18 cellular contexts compared by ENCODE assay signal in genomic region chr12:120696599-120696998, GRCh38. TPM values are rescaled to one million over a fixed set of nuclear protein-coding genes. Genes with fewer than 3 reads are reported as not detected.
DNase-seq lines count a peak whose midpoint lies in the region; ATAC-seq, FAIRE-seq and TF ChIP-seq lines count a peak whose summit lies in the region.
"Had no signal": no experiment of that assay in that cellular context is flagged by ENCODE, and none has a peak within 500 bp of the region (broad histone marks: within the 10 kb centered on the region; RNA-seq: fewer than 3 reads in every experiment).

No MANE protein-coding gene starts in this region.

- H3K4me3 ChIP-seq in heart left ventricle (no peak overlapping the region), right cardiac atrium (ENCODE audit: low read length) (no peak overlapping the region), kidney (ENCODE audit: low read length in 2 of 2) (no peak overlapping the region), neutrophil (ENCODE audit: low read depth in 1 of 2, low read length in 1 of 2) (no peak overlapping the region)
- H3K4me3 ChIP-seq: BLaER1 had no signal

- DNase-seq in heart left ventricle (no peak), right cardiac atrium (no peak), kidney (no peak), type B pancreatic cell (ENCODE audit: extremely low spot score, unreplicated experiment) (no peak), NCI-H446 (lab: John Stamatoyannopoulos, UW) (no peak), epidermal melanocyte (ENCODE audit: insufficient read length, low spot score) (no peak)
- DNase-seq: GF-D8, GOT3, KBM-7, NCI-H1417 treated with DMSO at 0.1 percent for 48 hours, NCI-H1930, NCI-H2227 treated with DMSO at 0.1 percent for 48 hours, NCI-H524 treated with DMSO at 0.1 percent for 48 hours had no signal

- H3K9me3 ChIP-seq in heart left ventricle (no peaks in the 10 kb centered on the region), right cardiac atrium (ENCODE audit: control insufficient read depth, low read length) (no peaks in the 10 kb centered on the region), kidney (ENCODE audit: control insufficient read depth in 1 of 2, low read length in 2 of 2) (no peaks in the 10 kb centered on the region), neutrophil (no peaks in the 10 kb centered on the region)
- H3K9me3 ChIP-seq: BLaER1 had no signal

- TF ChIP-seq POLR2A in heart left ventricle (IDR thresholded peaks at IDR 0.05) = no peak

- peaks cover 0 to 88% (median 64%) of the 10 kb centered on the region in 9 donors for H3K36me3 ChIP-seq in heart left ventricle
- peaks cover 41 to 56% of the 10 kb centered on the region in 2 donors for H3K36me3 ChIP-seq in kidney (ENCODE audit: control insufficient read depth in 1 of 2, insufficient read depth in 2 of 2, low read length in 2 of 2)
- H3K36me3 ChIP-seq in neutrophil = no peaks in the 10 kb centered on the region

- peaks cover 10 to 87% (median 62%) of the 10 kb centered on the region in 12 donors for H3K4me1 ChIP-seq in heart left ventricle
- H3K4me1 ChIP-seq in right cardiac atrium (ENCODE audit: control insufficient read depth, insufficient read depth, low read length) = peaks cover 25% of the 10 kb centered on the region
- H3K4me1 ChIP-seq in kidney (ENCODE audit: control insufficient read depth in 1 of 2, insufficient read depth in 1 of 2, low read depth in 1 of 2, low read length in 2 of 2) = peaks cover 19 to 25% of the 10 kb centered on the region in 2 donors
- H3K4me1 ChIP-seq in neutrophil (ENCODE audit: control insufficient read depth in 1 of 2, insufficient read depth in 1 of 2, low read depth in 1 of 2, low read length in 1 of 2) = peaks cover 37 to 44% of the 10 kb centered on the region in 2 experiments

- H3K4me3 Mint-ChIP-seq in type B pancreatic cell = no peak overlapping the region

- no peak for FAIRE-seq in kidney (lab: Jason Lieb, UNC)
- FAIRE-seq: GM12892 had no signal

- H3K27me3 Mint-ChIP-seq in type B pancreatic cell = no peaks in the 10 kb centered on the region

- peaks cover 32% of the 10 kb centered on the region for H3K36me3 Mint-ChIP-seq in type B pancreatic cell

- no peaks in the 10 kb centered on the region for H3K9me3 Mint-ChIP-seq in type B pancreatic cell

- H3K27me3 ChIP-seq in heart left ventricle (no peaks in the 10 kb centered on the region), right cardiac atrium (ENCODE audit: control insufficient read depth, insufficient read depth) (no peaks in the 10 kb centered on the region), neutrophil (no peaks in the 10 kb centered on the region)
- H3K27me3 ChIP-seq: BLaER1 had no signal

- ATAC-seq in heart left ventricle = no peak
- ATAC-seq in right cardiac atrium = no peak
- ATAC-seq in HG03460 (IDR thresholded peaks at IDR 0.05; ENCODE audit: unreplicated experiment) = no peak
- ATAC-seq: Panc1 had no signal

- peaks cover 21% of the 10 kb centered on the region for H3K4me1 Mint-ChIP-seq in type B pancreatic cell (ENCODE audit: unreplicated experiment)

- peak overlapping the region in 8 of 12 donors; percentile 63 to 91 (median 86) for H3K27ac ChIP-seq in heart left ventricle
- no peak overlapping the region for H3K27ac ChIP-seq in right cardiac atrium (ENCODE audit: low read length)
- H3K27ac ChIP-seq in kidney (ENCODE audit: low read depth in 2 of 2, low read length in 2 of 2) = peak overlapping the region; percentile 30 to 59
- peak overlapping the region; percentile 12 for H3K27ac ChIP-seq in neutrophil
- H3K27ac ChIP-seq: BLaER1 had no signal

- no peak overlapping the region for H3K9ac ChIP-seq in kidney (ENCODE audit: low read length in 2 of 2)
- H3K9ac ChIP-seq: BLaER1 had no signal

- 63 to 74% (median 69%) methylated on average over 6 of the region's 6 CpGs for WGBS in heart left ventricle, 4 donors
- WGBS in right cardiac atrium = 70% methylated on average over 6 of the region's 6 CpGs

- intact Hi-C loops in heart left ventricle (cut with DNase I) (no loop called here), right cardiac atrium (cut with DNase I) (no loop called here), kidney (cut with DNase I) (no loop called here)

- no peak for TF ChIP-seq CTCF in heart left ventricle (IDR thresholded peaks at IDR 0.05)
- TF ChIP-seq CTCF in kidney (IDR thresholded peaks at IDR 0.05; ENCODE audit: borderline replicate concordance, extremely low read depth, insufficient read depth) = no peak
- no peak for TF ChIP-seq CTCF in neutrophil (IDR thresholded peaks at IDR 0.05)
- no peak for TF ChIP-seq CTCF in type B pancreatic cell (conservative IDR thresholded peaks at IDR 0.05)

- H3K27ac Mint-ChIP-seq in type B pancreatic cell = peak overlapping the region; percentile 55

RNA-seq across cellular contexts. Expression of gene MLEC, which starts 9.7 kb away (rescaled TPM):
- total RNA-seq in heart left ventricle (100 to 1,000 TPM in 7 of 9 donors, 10 to 100 TPM in 2; 91.0 to 150 (median 117) TPM), right cardiac atrium (100 to 1,000 TPM; 157 to 257 (median 193) TPM), kidney (146 TPM), type B pancreatic cell (ENCODE audit: low replicate concordance) (168 and 172 TPM in 2 replicates)
- polyA plus RNA-seq in heart left ventricle (100 to 1,000 TPM in 1 of 2 donors, 10 to 100 TPM in 1; 39.2 to 111 TPM), right cardiac atrium (93.6 TPM), kidney (ENCODE audit: insufficient read depth, low read depth, low replicate concordance) (60.3 TPM)

RNA-seq across cellular contexts. Expression of gene UNC119B, which starts 13.7 kb away (rescaled TPM):
- total RNA-seq in heart left ventricle = 10 to 100 TPM in 6 of 9 donors, 1 to 10 TPM in 3; 9.1 to 12.6 (median 10.7) TPM
- polyA plus RNA-seq in heart left ventricle = 10 to 100 TPM in 1 of 2 donors, 1 to 10 TPM in 1; 3.9 to 13.7 TPM
- total RNA-seq in right cardiac atrium = 10 to 100 TPM; 15.7 to 17.8 (median 16.7) TPM
- 7.0 TPM for polyA plus RNA-seq in right cardiac atrium
- 44.5 TPM for total RNA-seq in kidney
- polyA plus RNA-seq in kidney (ENCODE audit: insufficient read depth, low read depth, low replicate concordance) = 29.4 TPM
- 39.2 and 57.2 TPM in 2 replicates for total RNA-seq in type B pancreatic cell (ENCODE audit: low replicate concordance)

RNA-seq across cellular contexts. Expression of gene ACADS, which starts 29.0 kb away (rescaled TPM):
- 100 to 1,000 TPM in 2 of 9 donors, 10 to 100 TPM in 7; 56.7 to 213 (median 78.8) TPM for total RNA-seq in heart left ventricle
- 10 to 100 TPM; 59.6 to 98.7 TPM for polyA plus RNA-seq in heart left ventricle
- 10 to 100 TPM; 34.2 to 51.3 (median 42.5) TPM for total RNA-seq in right cardiac atrium
- 68.0 TPM for polyA plus RNA-seq in right cardiac atrium
- total RNA-seq in kidney = 24.4 TPM
- polyA plus RNA-seq in kidney (ENCODE audit: insufficient read depth, low read depth, low replicate concordance) = 133 TPM
- 12.1 and 16.4 TPM in 2 replicates for total RNA-seq in type B pancreatic cell (ENCODE audit: low replicate concordance)

RNA-seq across cellular contexts. Expression of gene CABP1, which starts 56.2 kb away (rescaled TPM):
- total RNA-seq in heart left ventricle (1 to 10 TPM; 2.4 to 9.1 (median 3.8) TPM), right cardiac atrium (1 to 10 TPM in 3 of 4 donors, under 1 TPM in 1; 0.89 to 4.0 (median 2.0) TPM), kidney (2.0 TPM), type B pancreatic cell (ENCODE audit: low replicate concordance) (0.26 and 0.56 TPM in 2 replicates)
- polyA plus RNA-seq in heart left ventricle (1 to 10 TPM; 2.9 to 9.9 TPM), right cardiac atrium (3.0 TPM), kidney (ENCODE audit: insufficient read depth, low read depth, low replicate concordance) (24.1 TPM)
